11 cellular contexts compared by ENCODE assay signal in genomic region chr7:135678612-135679575, GRCh38. TPM values are rescaled to one million over a fixed set of nuclear protein-coding genes. Genes with fewer than 3 reads are reported as not detected.
A peak's percentile ranks its signal among the peaks of the same experiment; 100 is the strongest.
DNase-seq lines count a peak whose midpoint lies in the region; ATAC-seq and TF ChIP-seq lines count a peak whose summit lies in the region.
"Had no signal": no experiment of that assay in that cellular context is flagged by ENCODE, and none has a peak within 500 bp of the region (broad histone marks: within the 10 kb centered on the region; RNA-seq: fewer than 3 reads in every experiment).

No MANE protein-coding gene starts in this region.

- H4K20me1 ChIP-seq in mammary epithelial cell (ENCODE audit: insufficient read depth, low read length): no peaks in the 10 kb centered on the region

- H3K9ac ChIP-seq in mammary epithelial cell (ENCODE audit: insufficient read depth, low read length): no peak overlapping the region
- H3K9ac ChIP-seq: BLaER1 treated with 17β-estradiol and CSF1 and Interleukin-3, amounts not matched to agents 10 nM and 100 nM had no signal

- DNase-seq in COR-L47 (lab: John Stamatoyannopoulos, UW) (peak; percentile 32), NCI-H2081 treated with DMSO at 0.1 percent for 48 hours (lab: John Stamatoyannopoulos, UW) (peak; percentile 61), mammary epithelial cell (peak; percentile 82), lower lobe of right lung (peak; percentile 70), HuH-7 (ENCODE audit: low spot score) (no peak), nucleus accumbens (lab: John Stamatoyannopoulos, UW) (no peak)
- no peak for DNase-seq in stimulated activated CD8-positive, alpha-beta memory T cell treated with anti-CD3 and anti-CD28 coated beads, Interleukin-4, amount 100 ng/mL, for 48 hours
- DNase-seq in activated CD4-positive, alpha-beta T cell treated with anti-CD3 and anti-CD28 coated beads, Interleukin-2, amount 10 ng/mL, durations not matched to agents 24 days and 14 days: no peak
- DNase-seq: cerebellar nuclear complex, MV-4-11 had no signal

- H3K4me3 Mint-ChIP-seq in activated CD4-positive, alpha-beta T cell treated with anti-CD3 and anti-CD28 coated beads, Interleukin-2, amount 10 ng/mL, durations not matched to agents 24 days and 14 days: no peak overlapping the region

- peak overlapping the region; percentile 73 for H3K27ac ChIP-seq in mammary epithelial cell (ENCODE audit: insufficient read depth, low read depth, low read length)
- H3K27ac ChIP-seq in lower lobe of right lung: no peak overlapping the region
- H3K27ac ChIP-seq: BLaER1 treated with 17β-estradiol and CSF1 and Interleukin-3, amounts not matched to agents 10 nM and 100 nM had no signal

- in situ Hi-C loops in mammary epithelial cell (cut with MboI; ENCODE audit: low sequenced_read_pairs in 2 of 2): no loop called here

- H3K9me3 ChIP-seq in mammary epithelial cell (replicated peaks; ENCODE audit: insufficient read depth, low read length) (no peaks in the 10 kb centered on the region), lower lobe of right lung (no peaks in the 10 kb centered on the region)
- H3K9me3 ChIP-seq: BLaER1 treated with 17β-estradiol and CSF1 and Interleukin-3, amounts not matched to agents 10 nM and 100 nM had no signal

- H3K79me2 ChIP-seq in mammary epithelial cell (ENCODE audit: insufficient read depth, low read length): peaks cover 19% of the 10 kb centered on the region

- no peak overlapping the region for H3K27ac Mint-ChIP-seq in activated CD4-positive, alpha-beta T cell treated with anti-CD3 and anti-CD28 coated beads, Interleukin-2, amount 10 ng/mL, durations not matched to agents 24 days and 14 days

- H2AFZ ChIP-seq in mammary epithelial cell (ENCODE audit: low read depth, low read length): no peak overlapping the region

- CTCF ChIA-PET in mammary epithelial cell (lab: Charles Lee; ENCODE audit: low non-redundant PET): interaction anchor here (0.7 kb wide), 1 partner anchor 66 kb away, joined by 5 read pairs; no protein-coding TSS in a partner anchor

- no peak for TF ChIP-seq CTCF in mammary epithelial cell (conservative IDR thresholded peaks at IDR 0.05 in 1 of 2, IDR thresholded peaks at IDR 0.05 in 1 of 2; ENCODE audit: extremely low read depth in 1 of 2, insufficient read depth in 1 of 2, low read depth in 1 of 2, low read length in 2 of 2)
- TF ChIP-seq CTCF in lower lobe of right lung (IDR thresholded peaks at IDR 0.05): no peak

- H3K27me3 ChIP-seq in mammary epithelial cell (ENCODE audit: insufficient read depth, low read length) (no peaks in the 10 kb centered on the region), lower lobe of right lung (ENCODE audit: low read depth) (no peaks in the 10 kb centered on the region)
- H3K27me3 ChIP-seq: BLaER1 treated with 17β-estradiol and CSF1 and Interleukin-3, amounts not matched to agents 10 nM and 100 nM had no signal

- peaks cover 4% of the 10 kb centered on the region for H3K36me3 ChIP-seq in mammary epithelial cell (ENCODE audit: insufficient read depth, low read length)
- peaks cover 27% of the 10 kb centered on the region for H3K36me3 ChIP-seq in lower lobe of right lung

- WGBS in mammary epithelial cell (ENCODE audit: low coverage, missing lambda C conversion rate): 3% methylated on average over 4 of the region's 4 CpGs

- H3K4me3 ChIP-seq in mammary epithelial cell (replicated peaks in 1 of 3; ENCODE audit: insufficient read depth in 1 of 3, low read depth in 2 of 3, low read length in 3 of 3): peak overlapping the region in 1 of 3 experiments; percentile 14
- no peak overlapping the region for H3K4me3 ChIP-seq in lower lobe of right lung
- H3K4me3 ChIP-seq: BLaER1 treated with 17β-estradiol and CSF1 and Interleukin-3, amounts not matched to agents 10 nM and 100 nM had no signal

- H3K4me1 Mint-ChIP-seq in activated CD4-positive, alpha-beta T cell treated with anti-CD3 and anti-CD28 coated beads, Interleukin-2, amount 10 ng/mL, durations not matched to agents 24 days and 14 days: peaks cover 4% of the 10 kb centered on the region

- ATAC-seq in lower lobe of right lung: peak; percentile 81 to 93

- peak overlapping the region; percentile 89 for H3K4me2 ChIP-seq in mammary epithelial cell (ENCODE audit: insufficient read depth, low read depth, low read length)
- H3K4me2 ChIP-seq: BLaER1 treated with 17β-estradiol and CSF1 and Interleukin-3, amounts not matched to agents 10 nM and 100 nM had no signal

- dilution Hi-C loops in mammary epithelial cell (cut with HindIII; ENCODE audit: low sequenced_read_pairs): no loop called here

- peaks cover 1% of the 10 kb centered on the region for H3K27me3 Mint-ChIP-seq in activated CD4-positive, alpha-beta T cell treated with anti-CD3 and anti-CD28 coated beads, Interleukin-2, amount 10 ng/mL, durations not matched to agents 24 days and 14 days

- BruUV-seq in mammary epithelial cell (replicated peaks; lab: Mats Ljungman, UMichigan): TSS peak; percentile 52

- no peaks in the 10 kb centered on the region for H3K9me3 Mint-ChIP-seq in activated CD4-positive, alpha-beta T cell treated with anti-CD3 and anti-CD28 coated beads, Interleukin-2, amount 10 ng/mL, durations not matched to agents 24 days and 14 days

- peaks cover 40% of the 10 kb centered on the region for H3K4me1 ChIP-seq in mammary epithelial cell (ENCODE audit: insufficient read depth, low read length)
- peaks cover 22% of the 10 kb centered on the region for H3K4me1 ChIP-seq in lower lobe of right lung
- H3K4me1 ChIP-seq: BLaER1 treated with 17β-estradiol and CSF1 and Interleukin-3, amounts not matched to agents 10 nM and 100 nM had no signal

- intact Hi-C loops in mammary epithelial cell (cut with micrococcal nuclease): no loop called here
- intact Hi-C loops in lower lobe of right lung (cut with DNase I): no loop called here
- intact Hi-C loops in activated CD4-positive, alpha-beta T cell treated with anti-CD3 and anti-CD28 coated beads, Interleukin-2, amount 10 ng/mL, durations not matched to agents 24 days and 14 days (cut with micrococcal nuclease): loop anchor here (10.0 kb wide), 1 partner anchor 116 kb away; no protein-coding TSS in a partner anchor

- peaks cover 27% of the 10 kb centered on the region for H3K36me3 Mint-ChIP-seq in activated CD4-positive, alpha-beta T cell treated with anti-CD3 and anti-CD28 coated beads, Interleukin-2, amount 10 ng/mL, durations not matched to agents 24 days and 14 days (ENCODE audit: low read depth)

RNA-seq across cellular contexts. Expression of gene STMP1, which starts 16.6 kb away (rescaled TPM):
- total RNA-seq in mammary epithelial cell: 10 to 100 TPM; 19.5 to 39.3 TPM
- 16.7 TPM for polyA plus RNA-seq in mammary epithelial cell
- 33.8 TPM for polyA minus RNA-seq in mammary epithelial cell
- 24.3 TPM for total RNA-seq in lower lobe of right lung
- total RNA-seq in activated CD4-positive, alpha-beta T cell treated with anti-CD3 and anti-CD28 coated beads, Interleukin-2, amount 10 ng/mL, durations not matched to agents 24 days and 14 days: 23.5 and 25.8 TPM in 2 replicates

RNA-seq across cellular contexts. Expression of gene SLC13A4, which starts 49.1 kb away (rescaled TPM):
- total RNA-seq in mammary epithelial cell: not detected
- polyA plus RNA-seq in mammary epithelial cell: 0.06 TPM
- polyA minus RNA-seq in mammary epithelial cell: not detected
- total RNA-seq in lower lobe of right lung: 0.27 TPM
- total RNA-seq in activated CD4-positive, alpha-beta T cell treated with anti-CD3 and anti-CD28 coated beads, Interleukin-2, amount 10 ng/mL, durations not matched to agents 24 days and 14 days: not detected in 2 replicates

Comparison
In these comparisons a context has a peak if more than half of its experiments do, and no peak if none do; other contexts are left out.
1. DNase-seq: peak in COR-L47 (single experiment), NCI-H2081 treated with DMSO at 0.1 percent for 48 hours (single experiment), mammary epithelial cell (single experiment) and lower lobe of right lung (single experiment); none in stimulated activated CD8-positive, alpha-beta memory T cell treated with anti-CD3 and anti-CD28 coated beads, Interleukin-4, amount 100 ng/mL, for 48 hours (single experiment), activated CD4-positive, alpha-beta T cell treated with anti-CD3 and anti-CD28 coated beads, Interleukin-2, amount 10 ng/mL, durations not matched to agents 24 days and 14 days (single experiment), HuH-7 (single experiment) and nucleus accumbens (0 of 56).